8 cellular contexts compared by ENCODE assay signal in the genomic region with DNA sequence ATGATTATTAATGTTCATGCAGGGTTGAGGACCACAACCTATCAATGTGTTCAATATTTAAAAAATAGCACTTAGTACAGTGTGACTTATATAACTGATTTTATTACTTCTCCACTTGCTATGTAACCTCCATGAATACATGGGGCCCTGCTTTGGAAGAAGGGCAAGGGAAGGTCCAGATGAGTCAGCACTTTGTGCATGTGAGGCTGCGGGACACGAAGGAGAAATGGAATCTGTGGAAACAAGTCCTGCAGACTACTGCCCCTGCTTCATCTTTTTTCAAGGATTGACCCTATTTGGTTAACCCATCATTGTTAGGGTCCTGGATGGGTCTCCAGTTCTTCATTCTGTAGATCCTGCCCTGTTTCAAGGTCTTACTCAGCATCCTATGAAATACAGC. TPM values are rescaled to one million over a fixed set of nuclear protein-coding genes. Genes with fewer than 3 reads are reported as not detected.
DNase-seq lines count a peak whose midpoint lies in the region; ATAC-seq, FAIRE-seq and TF ChIP-seq lines count a peak whose summit lies in the region.

No MANE protein-coding gene starts in this region.

- no CpG with 5 or more reads among the region's 2 CpGs for WGBS in neuronal stem cell (ENCODE audit: extremely low coverage in 2 of 2, insufficient read length in 2 of 2, insufficient replicate concordance in 1 of 2), 2 donors
- 30 to 76% methylated on average over 2 of the region's 2 CpGs for WGBS in endodermal cell (ENCODE audit: insufficient coverage in 1 of 2, insufficient read length in 1 of 2), 2 experiments

- H3K79me2 ChIP-seq in DOHH2 (ENCODE audit: control insufficient read depth, low read length) (peaks cover 31% of the 10 kb centered on the region), OCI-LY1 (ENCODE audit: insufficient read depth, low read length) (peaks cover 23% of the 10 kb centered on the region)

- FAIRE-seq in D721Med (lab: Jason Lieb, UNC): no peak

- H3K4me2 ChIP-seq in DOHH2 (ENCODE audit: low read length): peak overlapping the region; percentile 93
- peak overlapping the region; percentile 81 for H3K4me2 ChIP-seq in OCI-LY1 (ENCODE audit: low read length)
- H3K4me2 ChIP-seq in neuronal stem cell (ENCODE audit: insufficient read depth, low read length, poor library complexity, severe bottlenecking): no peak overlapping the region

- no peak overlapping the region for H3K18ac ChIP-seq in neuronal stem cell (ENCODE audit: low read length)

- H3K9me2 ChIP-seq in DOHH2 (replicated peaks; ENCODE audit: control insufficient read depth, low read length) (no peaks in the 10 kb centered on the region), OCI-LY1 (ENCODE audit: low read depth, low read length) (no peaks in the 10 kb centered on the region)

- peaks cover 20% of the 10 kb centered on the region for H3K27me3 Mint-ChIP-seq in endodermal cell (ENCODE audit: insufficient read depth)

- no peak overlapping the region for H2AK5ac ChIP-seq in neuronal stem cell (ENCODE audit: low read depth, low read length)

- H3K27me3 ChIP-seq in DOHH2 (ENCODE audit: control insufficient read depth, low read length) (no peaks in the 10 kb centered on the region), OCI-LY1 (ENCODE audit: insufficient read depth, low read length) (no peaks in the 10 kb centered on the region), dorsolateral prefrontal cortex (no peaks in the 10 kb centered on the region), neuronal stem cell (ENCODE audit: control insufficient read depth in 3 of 3, insufficient read depth in 3 of 3, low read depth in 1 of 3, low read length in 3 of 3) (no peaks in the 10 kb centered on the region), endodermal cell (ENCODE audit: control insufficient read depth, insufficient read depth, low read length, poor library complexity, severe bottlenecking) (peaks cover 25% of the 10 kb centered on the region)

- H3K36me3 Mint-ChIP-seq in endodermal cell (ENCODE audit: low read depth): peaks cover 10% of the 10 kb centered on the region

- H3K9me3 ChIP-seq in DOHH2 (ENCODE audit: control insufficient read depth, insufficient read depth, low read length) (no peaks in the 10 kb centered on the region), OCI-LY1 (ENCODE audit: low read length) (no peaks in the 10 kb centered on the region), neuronal stem cell (replicated peaks in 1 of 2; ENCODE audit: control insufficient read depth in 2 of 2, insufficient read depth in 1 of 2, low read depth in 1 of 2, low read length in 2 of 2) (no peaks in the 10 kb centered on the region), endodermal cell (ENCODE audit: control insufficient read depth, low read length) (no peaks in the 10 kb centered on the region)

- H3K9ac ChIP-seq in OCI-LY1 (ENCODE audit: low read length) (peak overlapping the region; percentile 71), neuronal stem cell (ENCODE audit: low read depth, low read length, poor library complexity) (no peak overlapping the region), endodermal cell (ENCODE audit: extremely low read depth, low read length, poor library complexity, severe bottlenecking) (no peak overlapping the region)

- H4K20me1 ChIP-seq in DOHH2 (ENCODE audit: control insufficient read depth, insufficient read depth, low read depth, low read length): no peaks in the 10 kb centered on the region
- H4K20me1 ChIP-seq in OCI-LY1 (ENCODE audit: insufficient read depth, low read length): no peaks in the 10 kb centered on the region

- H3K4me1 ChIP-seq in DOHH2 (ENCODE audit: control insufficient read depth, low read length) (peaks cover 45% of the 10 kb centered on the region), OCI-LY1 (ENCODE audit: insufficient read depth, low read length, severe bottlenecking) (peaks cover 44% of the 10 kb centered on the region), neuronal stem cell (ENCODE audit: control insufficient read depth in 2 of 2, insufficient read depth in 1 of 2, low read depth in 1 of 2, low read length in 2 of 2) (peaks cover 2 to 10% of the 10 kb centered on the region in 2 donors), endodermal cell (ENCODE audit: control insufficient read depth, insufficient read depth, low read length) (no peaks in the 10 kb centered on the region)

- H3K14ac ChIP-seq in neuronal stem cell (ENCODE audit: low read length): no peak overlapping the region

- intact Hi-C loops in dorsolateral prefrontal cortex (cut with DNase I): no loop called here

- H3K27ac Mint-ChIP-seq in endodermal cell: no peak overlapping the region

- no peak overlapping the region for H4K91ac ChIP-seq in neuronal stem cell (ENCODE audit: low read depth, low read length, poor library complexity)

- no peaks in the 10 kb centered on the region for H3K4me1 Mint-ChIP-seq in endodermal cell

- DNase-seq in dorsolateral prefrontal cortex (peak in 4 of 10 donors; percentile 8 to 49 (median 21)), neuronal stem cell (ENCODE audit: low spot score) (no peak), NCI-H146 (lab: John Stamatoyannopoulos, UW) (no peak), endodermal cell (no peak), D721Med (ENCODE audit: insufficient read length, low spot score) (no peak)

- no peaks in the 10 kb centered on the region for H3K9me3 Mint-ChIP-seq in endodermal cell

- H3K36me3 ChIP-seq in DOHH2 (ENCODE audit: control insufficient read depth, low read length) (peaks cover 33% of the 10 kb centered on the region), OCI-LY1 (ENCODE audit: insufficient read depth, low read length) (peaks cover 26% of the 10 kb centered on the region), neuronal stem cell (replicated peaks in 1 of 2; ENCODE audit: control insufficient read depth in 2 of 2, insufficient read depth in 2 of 2, low read length in 2 of 2) (peaks cover 14 to 33% of the 10 kb centered on the region in 2 donors), endodermal cell (ENCODE audit: control insufficient read depth, insufficient read depth, low read length) (no peaks in the 10 kb centered on the region)

- H2BK15ac ChIP-seq in neuronal stem cell (ENCODE audit: low read length): no peak overlapping the region

- no peak overlapping the region for H3K4ac ChIP-seq in neuronal stem cell (ENCODE audit: low read length)

- H2BK5ac ChIP-seq in neuronal stem cell (ENCODE audit: low read length): no peak overlapping the region

- H2AFZ ChIP-seq in OCI-LY1 (ENCODE audit: low read length): no peak overlapping the region
- peak overlapping the region; percentile 27 for H2AFZ ChIP-seq in neuronal stem cell (ENCODE audit: low read length)

- peak overlapping the region; percentile 87 for H3K4me3 ChIP-seq in DOHH2 (ENCODE audit: low read length)
- H3K4me3 ChIP-seq in OCI-LY1 (ENCODE audit: low read depth, low read length, poor library complexity, severe bottlenecking): peak overlapping the region; percentile 78
- peak overlapping the region; percentile 62 to 98 (median 92) for H3K4me3 ChIP-seq in dorsolateral prefrontal cortex
- H3K4me3 ChIP-seq in neuronal stem cell (ENCODE audit: low read length in 2 of 2): no peak overlapping the region
- H3K4me3 ChIP-seq in endodermal cell (ENCODE audit: low read length): no peak overlapping the region

- H3K27ac ChIP-seq in DOHH2 (ENCODE audit: low read depth, low read length) (no peak overlapping the region), OCI-LY1 (ENCODE audit: low read depth, low read length, poor library complexity, severe bottlenecking) (no peak overlapping the region), dorsolateral prefrontal cortex (peak overlapping the region in 57 of 59 donors; percentile 6 to 98 (median 93)), neuronal stem cell (replicated peaks; ENCODE audit: low read length) (no peak overlapping the region), endodermal cell (ENCODE audit: low read depth, low read length) (no peak overlapping the region)

- no peak overlapping the region for H3K23ac ChIP-seq in neuronal stem cell (ENCODE audit: low read depth, low read length, poor library complexity)

- no peak for TF ChIP-seq CTCF in DOHH2 (IDR thresholded peaks at IDR 0.05; ENCODE audit: low read depth, low read length, poor library complexity, severe bottlenecking)
- TF ChIP-seq CTCF in OCI-LY1 (IDR thresholded peaks at IDR 0.05; ENCODE audit: low read length): no peak
- TF ChIP-seq CTCF in dorsolateral prefrontal cortex (IDR thresholded peaks at IDR 0.05 in 54 of 56, conservative IDR thresholded peaks at IDR 0.05 in 2 of 56; ENCODE audit: low read depth in 1 of 56, partially characterized antibody in 56 of 56): no peak
- TF ChIP-seq CTCF in endodermal cell (conservative IDR thresholded peaks at IDR 0.05): no peak
- TF ChIP-seq CTCF in D721Med (IDR thresholded peaks at IDR 0.05; ENCODE audit: insufficient read depth, missing control alignments): no peak

- H2BK120ac ChIP-seq in neuronal stem cell (ENCODE audit: low read depth, low read length): no peak overlapping the region

- peaks cover 12% of the 10 kb centered on the region for H3F3A ChIP-seq in DOHH2 (ENCODE audit: control insufficient read depth, insufficient read depth)
- no peaks in the 10 kb centered on the region for H3F3A ChIP-seq in OCI-LY1 (ENCODE audit: insufficient read depth, low read length)

- no peaks in the 10 kb centered on the region for H3K79me1 ChIP-seq in neuronal stem cell (ENCODE audit: low read depth, low read length)

- ATAC-seq in GM19324 (IDR thresholded peaks at IDR 0.05; ENCODE audit: low FRiP score, unreplicated experiment): no peak

- no peak overlapping the region for H2BK12ac ChIP-seq in neuronal stem cell (ENCODE audit: low read length)

- no peak overlapping the region for H4K8ac ChIP-seq in neuronal stem cell (ENCODE audit: low read depth, low read length)

- no peak overlapping the region for H3K4me3 Mint-ChIP-seq in endodermal cell

RNA-seq across cellular contexts. Expression of gene NXPE3, which starts 1.6 kb away (rescaled TPM):
- total RNA-seq in dorsolateral prefrontal cortex: 100 to 1,000 TPM in 1 of 120 experiments, 10 to 100 TPM in 119; 30.4 to 103 (median 51.4) TPM
- polyA plus RNA-seq in neuronal stem cell (2013, experiment 1 of 2): 11.2 TPM
- 11.8 TPM for polyA plus RNA-seq in neuronal stem cell (2013, experiment 2 of 2)
- 1 to 10 TPM; 6.9 to 7.7 TPM for total RNA-seq in endodermal cell
- polyA plus RNA-seq in endodermal cell (2013, experiment 1 of 2): 12.3 TPM
- polyA plus RNA-seq in endodermal cell (2013, experiment 2 of 2): 11.6 TPM

RNA-seq across cellular contexts. Expression of gene CEP97, which starts 56.2 kb away (rescaled TPM):
- total RNA-seq in dorsolateral prefrontal cortex (10 to 100 TPM; 19.1 to 55.5 (median 35.0) TPM), endodermal cell (10 to 100 TPM; 13.7 to 21.3 TPM)
- polyA plus RNA-seq in neuronal stem cell (2013, experiment 1 of 2): 9.6 TPM
- polyA plus RNA-seq in neuronal stem cell (2013, experiment 2 of 2): 10.3 TPM
- polyA plus RNA-seq in endodermal cell (2013, experiment 1 of 2): 19.4 TPM
- polyA plus RNA-seq in endodermal cell (2013, experiment 2 of 2): 19.2 TPM

Comparison
In these comparisons a context has a peak if more than half of its experiments do, and no peak if none do; other contexts are left out.
1. H3K27ac ChIP-seq: peak in dorsolateral prefrontal cortex (57 of 59); none in DOHH2 (single experiment), OCI-LY1 (single experiment), neuronal stem cell (single experiment) and endodermal cell (single experiment).
2. H3K4me3 ChIP-seq: peak in DOHH2 (single experiment), OCI-LY1 (single experiment) and dorsolateral prefrontal cortex (59 of 59); none in neuronal stem cell (0 of 2) and endodermal cell (single experiment).